8 cellular contexts compared by ENCODE assay signal in genomic region chr19:47035495-47036232, GRCh38. TPM values are rescaled to one million over a fixed set of nuclear protein-coding genes. Genes with fewer than 3 reads are reported as not detected.
A peak's percentile ranks its signal among the peaks of the same experiment; 100 is the strongest.
DNase-seq lines count a peak whose midpoint lies in the region; ATAC-seq and TF ChIP-seq lines count a peak whose summit lies in the region.

No MANE protein-coding gene starts in this region.

- H3K9me3 ChIP-seq in cardiac muscle cell (ENCODE audit: low read depth) (no peaks in the 10 kb centered on the region), trophoblast cell (ENCODE audit: insufficient read depth, low read depth, low read length) (no peaks in the 10 kb centered on the region), tibial nerve (no peaks in the 10 kb centered on the region)

- H4K8ac ChIP-seq in trophoblast cell (ENCODE audit: low read depth, low read length): no peak overlapping the region

- TF ChIP-seq EP300 in tibial nerve (IDR thresholded peaks at IDR 0.05): peak in 1 of 2 donors; percentile 28

- no peak overlapping the region for H4K91ac ChIP-seq in trophoblast cell (ENCODE audit: low read depth, low read length)

- DNase-seq in GF-D8 (lab: John Stamatoyannopoulos, UW) (peak; percentile 61), HFF-Myc (ENCODE audit: extremely low read depth, low read depth) (peak; percentile 48), NCI-H1105 treated with DMSO at 0.1 percent for 48 hours (lab: John Stamatoyannopoulos, UW) (peak; percentile 86), SKM-1 treated with dmso at 0.1 percent for 144 hours (lab: John Stamatoyannopoulos, UW; ENCODE audit: unreplicated experiment) (peak; percentile 63), cardiac muscle cell (ENCODE audit: low read depth in 1 of 2, low spot score in 1 of 2) (peak; percentile 79 to 85), trophoblast cell (peak; percentile 85 to 94), tibial nerve (ENCODE audit: low spot score in 2 of 2) (peak; percentile 74 to 92)
- DNase-seq in activated naive CD8-positive, alpha-beta T cell treated with anti-CD3 and anti-CD28 coated beads, Interleukin-2, amount 10 ng/mL, durations not matched to agents 7 days and 5 days: peak; percentile 99

- peaks cover 26% of the 10 kb centered on the region for H3K27me3 Mint-ChIP-seq in activated naive CD8-positive, alpha-beta T cell treated with anti-CD3 and anti-CD28 coated beads, Interleukin-2, amount 10 ng/mL, durations not matched to agents 7 days and 5 days

- H3K27ac ChIP-seq in cardiac muscle cell (no peak overlapping the region), trophoblast cell (ENCODE audit: low read depth, low read length) (no peak overlapping the region), tibial nerve (peak overlapping the region in 2 of 4 donors; percentile 34 to 36)

- H3K23ac ChIP-seq in trophoblast cell (ENCODE audit: low read length): no peak overlapping the region

- H3K27me3 ChIP-seq in cardiac muscle cell (no peaks in the 10 kb centered on the region), trophoblast cell (ENCODE audit: insufficient read depth, low read length) (no peaks in the 10 kb centered on the region), tibial nerve (peaks cover 0 to 27% of the 10 kb centered on the region in 2 donors)

- no peak overlapping the region for H3K9ac ChIP-seq in trophoblast cell (ENCODE audit: low read length)

- H3K27ac Mint-ChIP-seq in activated naive CD8-positive, alpha-beta T cell treated with anti-CD3 and anti-CD28 coated beads, Interleukin-2, amount 10 ng/mL, durations not matched to agents 7 days and 5 days: peak overlapping the region; percentile 81

- peak overlapping the region; percentile 35 for H3K4me3 ChIP-seq in HFF-Myc (replicated peaks; ENCODE audit: low read depth, low read length)
- peak overlapping the region; percentile 23 for H3K4me3 ChIP-seq in cardiac muscle cell
- H3K4me3 ChIP-seq in trophoblast cell (ENCODE audit: low read depth, low read length): no peak overlapping the region
- peak overlapping the region; percentile 18 to 49 (median 38) for H3K4me3 ChIP-seq in tibial nerve

- H3K4me1 Mint-ChIP-seq in activated naive CD8-positive, alpha-beta T cell treated with anti-CD3 and anti-CD28 coated beads, Interleukin-2, amount 10 ng/mL, durations not matched to agents 7 days and 5 days: peaks cover 13% of the 10 kb centered on the region

- H4K12ac ChIP-seq in trophoblast cell (ENCODE audit: low read depth, low read length): no peak overlapping the region

- H3K18ac ChIP-seq in trophoblast cell (ENCODE audit: low read length): no peak overlapping the region

- no peak overlapping the region for H3K4ac ChIP-seq in trophoblast cell (ENCODE audit: low read depth, low read length)

- H3K4me3 Mint-ChIP-seq in activated naive CD8-positive, alpha-beta T cell treated with anti-CD3 and anti-CD28 coated beads, Interleukin-2, amount 10 ng/mL, durations not matched to agents 7 days and 5 days: peak overlapping the region; percentile 90

- TF ChIP-seq CTCF in HFF-Myc (IDR thresholded peaks at IDR 0.05; ENCODE audit: low read depth, low read length, missing control alignments): peak; percentile 91
- TF ChIP-seq CTCF in cardiac muscle cell (IDR thresholded peaks at IDR 0.05; ENCODE audit: low read depth, low read length): peak; percentile 91
- TF ChIP-seq CTCF in tibial nerve (IDR thresholded peaks at IDR 0.05): peak; percentile 95 to 99 (median 98)

- H2BK120ac ChIP-seq in trophoblast cell (ENCODE audit: insufficient read depth, low read length, poor library complexity): no peak overlapping the region

- H3K79me2 ChIP-seq in trophoblast cell (ENCODE audit: control insufficient read depth, insufficient read depth, low read length, poor library complexity): no peaks in the 10 kb centered on the region

- H3K79me1 ChIP-seq in trophoblast cell (ENCODE audit: low read length): no peaks in the 10 kb centered on the region

- H3K4me1 ChIP-seq in cardiac muscle cell (ENCODE audit: low read depth): no peaks in the 10 kb centered on the region
- H3K4me1 ChIP-seq in trophoblast cell (ENCODE audit: control insufficient read depth in 1 of 2, insufficient read depth in 2 of 2, low read length in 2 of 2): peaks cover 0 to 2% of the 10 kb centered on the region in 2 experiments
- H3K4me1 ChIP-seq in tibial nerve: peaks cover 0 to 20% (median 5%) of the 10 kb centered on the region in 4 donors

- H3K36me3 ChIP-seq in cardiac muscle cell: no peaks in the 10 kb centered on the region
- no peaks in the 10 kb centered on the region for H3K36me3 ChIP-seq in trophoblast cell (ENCODE audit: control insufficient read depth in 1 of 2, insufficient read depth in 2 of 2, low read length in 2 of 2)
- no peaks in the 10 kb centered on the region for H3K36me3 ChIP-seq in tibial nerve

- H3K4me2 ChIP-seq in trophoblast cell (ENCODE audit: low read length): peak overlapping the region; percentile 67

- peak; percentile 89 for ATAC-seq in activated naive CD8-positive, alpha-beta T cell treated with anti-CD3 and anti-CD28 coated beads, Interleukin-2, amount 10 ng/mL, durations not matched to agents 7 days and 5 days (ENCODE audit: low read depth)

- H2BK5ac ChIP-seq in trophoblast cell (ENCODE audit: low read depth, low read length, poor library complexity): no peak overlapping the region

- H2AFZ ChIP-seq in trophoblast cell (ENCODE audit: insufficient read depth, low read length, poor library complexity): no peak overlapping the region

- H3K36me3 Mint-ChIP-seq in activated naive CD8-positive, alpha-beta T cell treated with anti-CD3 and anti-CD28 coated beads, Interleukin-2, amount 10 ng/mL, durations not matched to agents 7 days and 5 days: no peaks in the 10 kb centered on the region

- no peak overlapping the region for H2AK5ac ChIP-seq in trophoblast cell (ENCODE audit: low read length)

- no peak overlapping the region for H2BK12ac ChIP-seq in trophoblast cell (ENCODE audit: low read length)

- POLR2A ChIA-PET in activated naive CD8-positive, alpha-beta T cell treated with anti-CD3 and anti-CD28 coated beads, Interleukin-2, amount 10 ng/mL, durations not matched to agents 7 days and 5 days (lab: Charles Lee): interaction anchor here (0.6 to 2.6 kb wide), 11 partner anchors 12 to 208 kb away, joined by 3 to 16 read pairs (median 5); partner anchors contain the start of gene ZC3H4

- no peak for TF ChIP-seq POLR2A in tibial nerve (IDR thresholded peaks at IDR 0.05)

- WGBS in trophoblast cell (ENCODE audit: extremely low coverage, insufficient coverage, insufficient read length): no CpG with 5 or more reads among the region's 34 CpGs
- 3% methylated on average over 28 to 34 of the region's 34 CpGs for WGBS in tibial nerve, 2 donors

- no peak overlapping the region for H3K14ac ChIP-seq in trophoblast cell (ENCODE audit: low read length)

- H3K9me3 Mint-ChIP-seq in activated naive CD8-positive, alpha-beta T cell treated with anti-CD3 and anti-CD28 coated beads, Interleukin-2, amount 10 ng/mL, durations not matched to agents 7 days and 5 days: no peaks in the 10 kb centered on the region

RNA-seq across cellular contexts. Expression of gene TMEM160, which starts 12.8 kb away (rescaled TPM):
- 10 to 100 TPM; 54.7 to 59.0 TPM for total RNA-seq in activated naive CD8-positive, alpha-beta T cell treated with anti-CD3 and anti-CD28 coated beads, Interleukin-2, amount 10 ng/mL, durations not matched to agents 7 days and 5 days
- total RNA-seq in cardiac muscle cell: 62.7 and 64.5 TPM in 2 replicates
- polyA plus RNA-seq in cardiac muscle cell: 123 and 129 TPM in 2 replicates
- 32.3 and 35.7 TPM in 2 replicates for polyA plus RNA-seq in trophoblast cell (2013)
- 10 to 100 TPM; 37.5 to 78.5 (median 66.8) TPM for total RNA-seq in tibial nerve

RNA-seq across cellular contexts. Expression of gene NPAS1, which starts 16.0 kb away (rescaled TPM):
- total RNA-seq in activated naive CD8-positive, alpha-beta T cell treated with anti-CD3 and anti-CD28 coated beads, Interleukin-2, amount 10 ng/mL, durations not matched to agents 7 days and 5 days: under 1 TPM; 0.43 to 0.61 TPM
- total RNA-seq in cardiac muscle cell: 1.9 and 2.9 TPM in 2 replicates
- 8.4 and 12.5 TPM in 2 replicates for polyA plus RNA-seq in cardiac muscle cell
- polyA plus RNA-seq in trophoblast cell (2013): 0.43 and 0.53 TPM in 2 replicates
- under 1 TPM in 2 of 4 donors, not detected in 2; 0.39 to 0.42 TPM for total RNA-seq in tibial nerve

Comparison
In these comparisons a context has a peak if more than half of its experiments do, and no peak if none do; other contexts are left out.
1. DNase-seq: peak in every context shown above with its lines; median percentile 99 in activated naive CD8-positive, alpha-beta T cell treated with anti-CD3 and anti-CD28 coated beads, Interleukin-2, amount 10 ng/mL, durations not matched to agents 7 days and 5 days; 90 in trophoblast cell; 86 in NCI-H1105 treated with DMSO at 0.1 percent for 48 hours; 83 in tibial nerve; 82 in cardiac muscle cell; 63 in SKM-1 treated with dmso at 0.1 percent for 144 hours; 61 in GF-D8; 48 in HFF-Myc.